In genomic region chr2:142136571-142136970, GRCh38 we compare ENCODE assay signal across 25 cellular contexts. TPM values are rescaled to one million over a fixed set of nuclear protein-coding genes. Genes with fewer than 3 reads are reported as not detected.
"Had no signal": no experiment of that assay in that cellular context is flagged by ENCODE, and none has a peak within 500 bp of the region (broad histone marks: within the 10 kb centered on the region; RNA-seq: fewer than 3 reads in every experiment).

No MANE protein-coding gene starts in this region.

- H3K36me3 ChIP-seq: left lung, lower lobe of right lung, ovary, right atrium auricular region, right lobe of liver, stomach, tibial artery, upper lobe of right lung had no signal

- FAIRE-seq: islet of Langerhans, kidney, urothelium cell line had no signal

- ATAC-seq: left colon; left lung; lower lobe of right lung; mucosa of descending colon; naive thymus-derived CD4-positive, alpha-beta T cell; natural killer cell treated with Interleukin-12 subunit alpha and Interleukin-12 subunit beta and Interleukin-15 and Interleukin-18, amount 100 ng/mL, for 72 hours; right lobe of liver; stimulated activated naive B cell treated with anti-CD40 and anti-IgM and Interleukin-4, amounts not matched to agents 10 μg/mL and 1 μg/mL and 100 μg/mL, for 72 hours; stimulated activated naive CD8-positive, alpha-beta T cell treated with anti-CD3 and anti-CD28 coated beads, Interleukin-15, Interleukin-2, amounts not matched to agents 100 U/mL and 50 U/mL, for 24 hours; upper lobe of right lung had no signal

- H3K9me3 ChIP-seq: left lung, lower lobe of right lung, mucosa of descending colon, ovary, right atrium auricular region, right lobe of liver, stomach, testis, tibial artery, upper lobe of right lung had no signal

- H3K27ac ChIP-seq: left lung, lower lobe of right lung, ovary, right atrium auricular region, right lobe of liver, stomach, testis, tibial artery, upper lobe of right lung had no signal

- H3K27me3 ChIP-seq: ovary, right atrium auricular region, testis had no signal

- H3K4me3 ChIP-seq: left lung, lower lobe of right lung, mucosa of descending colon, ovary, right atrium auricular region, right lobe of liver, smooth muscle cell, stomach, testis, tibial artery, upper lobe of right lung had no signal

- DNase-seq: hypothalamus; immature natural killer cell; kidney; left colon; left lung; lower lobe of right lung; midbrain; mucosa of descending colon; naive thymus-derived CD4-positive, alpha-beta T cell; ovary; right lobe of liver; stimulated activated CD4-positive, alpha-beta T cell treated with anti-CD3 and anti-CD28 coated beads, Interleukin-1b, Interleukin-23, amount 100 ng/mL, for 48 hours; stimulated activated CD4-positive, alpha-beta T cell treated with anti-CD3 and anti-CD28 coated beads, Interleukin-2, amount 100 ng/mL, for 48 hours; stimulated activated naive B cell treated with anti-CD40 and anti-IgM and Interleukin-4, amounts not matched to agents 10 μg/mL and 1 μg/mL and 100 μg/mL, for 72 hours; stimulated activated naive CD8-positive, alpha-beta T cell treated with anti-CD3 and anti-CD28 coated beads, Interleukin-15, Interleukin-2, amounts not matched to agents 100 U/mL and 50 U/mL, for 24 hours; stomach; testis; tibial artery; trophoblast cell; upper lobe of right lung had no signal

- H3K4me1 ChIP-seq: left lung, right lobe of liver, testis had no signal

- H3K4me2 ChIP-seq: smooth muscle cell had no signal

RNA-seq across cellular contexts. Expression of gene LRP1B, which starts 5.8 kb away (rescaled TPM):
- polyA plus RNA-seq: immature natural killer cell; naive thymus-derived CD4-positive, alpha-beta T cell had no signal
